1 cellular context compared by ENCODE assay signal in the genomic region with DNA sequence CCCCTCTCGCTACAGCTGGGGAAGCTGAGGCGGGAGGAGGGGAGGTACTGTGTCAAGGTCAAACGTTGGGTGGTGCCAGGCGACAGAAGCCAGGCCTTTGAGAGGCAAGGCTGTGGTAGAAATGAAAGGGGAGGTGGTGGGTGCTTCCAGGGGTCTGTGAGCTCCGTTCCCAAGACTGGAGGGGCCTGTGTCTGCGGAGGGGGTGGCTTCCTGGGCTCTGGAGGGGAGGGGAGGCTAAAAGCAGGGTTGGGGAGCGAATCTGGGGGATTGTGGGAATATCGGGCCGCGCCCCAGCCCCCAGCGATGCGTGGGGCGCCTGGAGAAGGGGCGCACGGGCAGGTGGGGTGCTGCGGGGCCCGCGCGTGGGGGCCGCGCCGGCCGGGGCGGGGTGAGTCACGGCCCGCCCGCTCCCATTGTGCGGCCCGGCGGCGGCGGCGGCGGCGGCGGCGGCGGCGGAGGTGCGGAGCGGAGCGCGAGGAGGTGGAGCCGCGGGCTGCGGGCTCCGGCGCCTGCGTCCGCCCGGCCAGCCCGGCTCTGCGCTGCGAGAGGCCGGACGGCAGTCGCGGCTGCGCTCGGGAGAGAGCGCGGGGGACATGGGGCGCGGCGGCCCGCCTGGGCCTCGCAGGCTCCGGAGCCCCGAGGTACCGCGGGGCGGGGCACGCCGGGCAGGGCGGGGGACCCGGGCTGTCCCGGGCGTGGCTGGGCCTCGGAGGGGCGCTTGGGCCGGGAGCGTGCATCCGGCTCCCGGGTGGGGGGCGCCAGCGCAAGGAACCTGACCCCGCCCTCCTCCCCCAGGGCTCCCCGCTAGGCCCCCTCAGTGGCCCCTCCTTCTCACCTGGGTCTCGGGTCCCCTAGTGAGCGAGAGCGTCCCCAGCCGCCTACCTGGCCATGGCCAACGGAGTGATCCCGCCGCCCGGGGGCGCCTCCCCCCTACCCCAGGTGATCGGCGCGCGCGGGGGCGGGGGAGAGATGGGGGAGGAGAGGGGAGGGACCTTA.
TF ChIP-seq lines count a peak whose summit lies in the region.

A gene with protein sequence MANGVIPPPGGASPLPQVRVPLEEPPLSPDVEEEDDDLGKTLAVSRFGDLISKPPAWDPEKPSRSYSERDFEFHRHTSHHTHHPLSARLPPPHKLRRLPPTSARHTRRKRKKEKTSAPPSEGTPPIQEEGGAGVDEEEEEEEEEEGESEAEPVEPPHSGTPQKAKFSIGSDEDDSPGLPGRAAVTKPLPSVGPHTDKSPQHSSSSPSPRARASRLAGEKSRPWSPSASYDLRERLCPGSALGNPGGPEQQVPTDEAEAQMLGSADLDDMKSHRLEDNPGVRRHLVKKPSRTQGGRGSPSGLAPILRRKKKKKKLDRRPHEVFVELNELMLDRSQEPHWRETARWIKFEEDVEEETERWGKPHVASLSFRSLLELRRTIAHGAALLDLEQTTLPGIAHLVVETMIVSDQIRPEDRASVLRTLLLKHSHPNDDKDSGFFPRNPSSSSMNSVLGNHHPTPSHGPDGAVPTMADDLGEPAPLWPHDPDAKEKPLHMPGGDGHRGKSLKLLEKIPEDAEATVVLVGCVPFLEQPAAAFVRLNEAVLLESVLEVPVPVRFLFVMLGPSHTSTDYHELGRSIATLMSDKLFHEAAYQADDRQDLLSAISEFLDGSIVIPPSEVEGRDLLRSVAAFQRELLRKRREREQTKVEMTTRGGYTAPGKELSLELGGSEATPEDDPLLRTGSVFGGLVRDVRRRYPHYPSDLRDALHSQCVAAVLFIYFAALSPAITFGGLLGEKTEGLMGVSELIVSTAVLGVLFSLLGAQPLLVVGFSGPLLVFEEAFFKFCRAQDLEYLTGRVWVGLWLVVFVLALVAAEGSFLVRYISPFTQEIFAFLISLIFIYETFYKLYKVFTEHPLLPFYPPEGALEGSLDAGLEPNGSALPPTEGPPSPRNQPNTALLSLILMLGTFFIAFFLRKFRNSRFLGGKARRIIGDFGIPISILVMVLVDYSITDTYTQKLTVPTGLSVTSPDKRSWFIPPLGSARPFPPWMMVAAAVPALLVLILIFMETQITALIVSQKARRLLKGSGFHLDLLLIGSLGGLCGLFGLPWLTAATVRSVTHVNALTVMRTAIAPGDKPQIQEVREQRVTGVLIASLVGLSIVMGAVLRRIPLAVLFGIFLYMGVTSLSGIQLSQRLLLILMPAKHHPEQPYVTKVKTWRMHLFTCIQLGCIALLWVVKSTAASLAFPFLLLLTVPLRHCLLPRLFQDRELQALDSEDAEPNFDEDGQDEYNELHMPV (plus strand): TSS at position 526 of the 996 bp plus-strand sequence. CDS start 363 bp downstream, at position 889.

TF ChIP-seq in liver, 16 proteins besides CTCF, POLR2A, EP300 and RAD21 (continued from another document):
- TF ChIP-seq ZBTB33 (IDR thresholded peaks at IDR 0.05) (no peak), GABPA (IDR thresholded peaks at IDR 0.05 in 1 of 2, conservative IDR thresholded peaks at IDR 0.05 in 1 of 2) (no peak), HNF4G (IDR thresholded peaks at IDR 0.05) (no peak), FOXA1 (IDR thresholded peaks at IDR 0.05) (no peak), EGR1 (IDR thresholded peaks at IDR 0.05; ENCODE audit: low read depth in 2 of 2) (no peak), NR2F2 (IDR thresholded peaks at IDR 0.05) (no peak), HNF4A (conservative IDR thresholded peaks at IDR 0.05) (no peak), RXRA (IDR thresholded peaks at IDR 0.05) (no peak), YY1 (IDR thresholded peaks at IDR 0.05) (no peak), FOXA2 (IDR thresholded peaks at IDR 0.05) (no peak), TAF1 (conservative IDR thresholded peaks at IDR 0.05) (no peak), SP1 (IDR thresholded peaks at IDR 0.05) (no peak), JUND (IDR thresholded peaks at IDR 0.05) (no peak), ATF3 (IDR thresholded peaks at IDR 0.05) (no peak)
- TF ChIP-seq, protein P1, sequence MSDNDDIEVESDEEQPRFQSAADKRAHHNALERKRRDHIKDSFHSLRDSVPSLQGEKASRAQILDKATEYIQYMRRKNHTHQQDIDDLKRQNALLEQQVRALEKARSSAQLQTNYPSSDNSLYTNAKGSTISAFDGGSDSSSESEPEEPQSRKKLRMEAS (IDR thresholded peaks at IDR 0.05): no peak
